ENCODE assay signal across 23 cellular contexts in genomic region chr19:42272535-42272897, GRCh38. TPM values are rescaled to one million over a fixed set of nuclear protein-coding genes. Genes with fewer than 3 reads are reported as not detected.
A peak's percentile ranks its signal among the peaks of the same experiment; 100 is the strongest.
DNase-seq lines count a peak whose midpoint lies in the region; ATAC-seq and TF ChIP-seq lines count a peak whose summit lies in the region.
"Had no signal": no experiment of that assay in that cellular context is flagged by ENCODE, and none has a peak within 500 bp of the region (broad histone marks: within the 10 kb centered on the region; RNA-seq: fewer than 3 reads in every experiment).

No MANE protein-coding gene starts in this region.

- no peaks in the 10 kb centered on the region for H3K9me3 Mint-ChIP-seq in activated naive CD8-positive, alpha-beta T cell treated with anti-CD3 and anti-CD28 coated beads, Interleukin-2, amount 10 ng/mL, durations not matched to agents 7 days and 5 days
- H3K9me3 Mint-ChIP-seq in activated naive CD8-positive, alpha-beta T cell treated with anti-CD3 and anti-CD28 coated beads, Interleukin-2, amount 50 U/mL, for 24 hours: no peaks in the 10 kb centered on the region
- H3K9me3 Mint-ChIP-seq in nephron progenitor cell (no peaks in the 10 kb centered on the region), type B pancreatic cell (no peaks in the 10 kb centered on the region)
- H3K9me3 Mint-ChIP-seq: CD4-positive, alpha-beta T cell; GM23338; IgD-negative memory B cell had no signal

- H3K4me3 Mint-ChIP-seq in activated naive CD8-positive, alpha-beta T cell treated with anti-CD3 and anti-CD28 coated beads, Interleukin-2, amount 10 ng/mL, durations not matched to agents 7 days and 5 days: no peak overlapping the region
- H3K4me3 Mint-ChIP-seq in activated naive CD8-positive, alpha-beta T cell treated with anti-CD3 and anti-CD28 coated beads, Interleukin-2, amount 50 U/mL, for 24 hours: no peak overlapping the region
- H3K4me3 Mint-ChIP-seq in nephron progenitor cell (no peak overlapping the region), type B pancreatic cell (no peak overlapping the region)
- H3K4me3 Mint-ChIP-seq: B cell; CD4-positive, alpha-beta T cell; GM23338; IgD-negative memory B cell had no signal

- H3K4me3 ChIP-seq in GM06990 (replicated peaks; ENCODE audit: low read depth, low read length) (no peak overlapping the region), spleen (no peak overlapping the region)
- H3K4me3 ChIP-seq: GM23338, Peyer's patch had no signal

- H3K9me3 ChIP-seq in spleen: no peaks in the 10 kb centered on the region
- H3K9me3 ChIP-seq: Caco-2, Peyer's patch had no signal

- H3K27ac ChIP-seq in spleen: peak overlapping the region in 1 of 8 donors; percentile 99

- H3K27me3 ChIP-seq in GM06990 (replicated peaks; ENCODE audit: control insufficient read depth, insufficient read depth, low read length) (no peaks in the 10 kb centered on the region), spleen (replicated peaks in 1 of 7) (no peaks in the 10 kb centered on the region)
- H3K27me3 ChIP-seq: Peyer's patch had no signal

- TF ChIP-seq CTCF in GM06990 (IDR thresholded peaks at IDR 0.05; ENCODE audit: insufficient read depth, low read length, poor library complexity, severe bottlenecking) (no peak), nephron progenitor cell (IDR thresholded peaks at IDR 0.05) (no peak), spleen (IDR thresholded peaks at IDR 0.05 in 8 of 11, conservative IDR thresholded peaks at IDR 0.05 in 3 of 11) (no peak), type B pancreatic cell (conservative IDR thresholded peaks at IDR 0.05) (no peak), GM10266 (IDR thresholded peaks at IDR 0.05; ENCODE audit: control insufficient read depth, insufficient read depth, low read depth, missing control alignments) (no peak)

- no peak overlapping the region for H3K27ac Mint-ChIP-seq in activated naive CD8-positive, alpha-beta T cell treated with anti-CD3 and anti-CD28 coated beads, Interleukin-2, amount 10 ng/mL, durations not matched to agents 7 days and 5 days
- no peak overlapping the region for H3K27ac Mint-ChIP-seq in activated naive CD8-positive, alpha-beta T cell treated with anti-CD3 and anti-CD28 coated beads, Interleukin-2, amount 50 U/mL, for 24 hours
- H3K27ac Mint-ChIP-seq in nephron progenitor cell (no peak overlapping the region), type B pancreatic cell (no peak overlapping the region)
- H3K27ac Mint-ChIP-seq: B cell; CD4-positive, alpha-beta T cell; GM23338; IgD-negative memory B cell had no signal

- TF ChIP-seq POLR2A in spleen (IDR thresholded peaks at IDR 0.05): no peak

- H3K36me3 ChIP-seq in GM06990 (ENCODE audit: control insufficient read depth, insufficient read depth, low read length): peaks cover 24% of the 10 kb centered on the region
- peaks cover 0 to 60% (median 33%) of the 10 kb centered on the region in 6 donors for H3K36me3 ChIP-seq in spleen

- peaks cover 21% of the 10 kb centered on the region for H3K36me3 Mint-ChIP-seq in activated naive CD8-positive, alpha-beta T cell treated with anti-CD3 and anti-CD28 coated beads, Interleukin-2, amount 10 ng/mL, durations not matched to agents 7 days and 5 days
- peaks cover 7% of the 10 kb centered on the region for H3K36me3 Mint-ChIP-seq in activated naive CD8-positive, alpha-beta T cell treated with anti-CD3 and anti-CD28 coated beads, Interleukin-2, amount 50 U/mL, for 24 hours (ENCODE audit: low read depth)
- H3K36me3 Mint-ChIP-seq in nephron progenitor cell (ENCODE audit: low read depth): peaks cover 14% of the 10 kb centered on the region
- peaks cover 3% of the 10 kb centered on the region for H3K36me3 Mint-ChIP-seq in type B pancreatic cell

- no peak for ATAC-seq in activated naive CD8-positive, alpha-beta T cell treated with anti-CD3 and anti-CD28 coated beads, Interleukin-2, amount 10 ng/mL, durations not matched to agents 7 days and 5 days (ENCODE audit: low read depth)
- no peak for ATAC-seq in activated naive CD8-positive, alpha-beta T cell treated with anti-CD3 and anti-CD28 coated beads, Interleukin-2, amount 50 U/mL, for 24 hours
- ATAC-seq: GM23338 had no signal

- 88 to 97% (median 90%) methylated on average over 4 to 9 of the region's 9 CpGs; no CpG with 5 or more reads in 1 of the 5 donors for WGBS in spleen, 5 donors

- peak; percentile 25 for DNase-seq in activated naive CD8-positive, alpha-beta T cell treated with anti-CD3 and anti-CD28 coated beads, Interleukin-2, amount 10 ng/mL, durations not matched to agents 7 days and 5 days
- DNase-seq in activated naive CD8-positive, alpha-beta T cell treated with anti-CD3 and anti-CD28 coated beads, Interleukin-2, amount 50 U/mL, for 24 hours: no peak
- DNase-seq in GM06990 (ENCODE audit: extremely low read depth, insufficient read length) (peak; percentile 1), nephron progenitor cell (peak; percentile 5), spleen (peak; percentile 77), type B pancreatic cell (ENCODE audit: extremely low spot score, unreplicated experiment) (no peak), GM10266 (ENCODE audit: extremely low spot score) (no peak), NCI-H187 (lab: John Stamatoyannopoulos, UW) (no peak)
- DNase-seq: Caco-2; CD4-positive, alpha-beta T cell; HCEC 1CT; Kasumi-1; MM.1S; NCI-H1092; NCI-H1436 treated with DMSO at 0.1 percent for 48 hours; NCI-H2029 treated with DMSO at 0.1 percent for 48 hours; NCI-H2171 treated with DMSO at 0.1 percent for 48 hours; NCI-H446 treated with DMSO at 0.1 percent for 48 hours; SHP77 treated with DMSO at 0.1 percent for 48 hours had no signal

- POLR2A ChIA-PET in activated naive CD8-positive, alpha-beta T cell treated with anti-CD3 and anti-CD28 coated beads, Interleukin-2, amount 10 ng/mL, durations not matched to agents 7 days and 5 days (lab: Charles Lee): no interaction called here

- H3K27me3 Mint-ChIP-seq in activated naive CD8-positive, alpha-beta T cell treated with anti-CD3 and anti-CD28 coated beads, Interleukin-2, amount 10 ng/mL, durations not matched to agents 7 days and 5 days: no peaks in the 10 kb centered on the region
- no peaks in the 10 kb centered on the region for H3K27me3 Mint-ChIP-seq in activated naive CD8-positive, alpha-beta T cell treated with anti-CD3 and anti-CD28 coated beads, Interleukin-2, amount 50 U/mL, for 24 hours
- H3K27me3 Mint-ChIP-seq in nephron progenitor cell (ENCODE audit: low read depth, poor library complexity) (no peaks in the 10 kb centered on the region), type B pancreatic cell (no peaks in the 10 kb centered on the region)
- H3K27me3 Mint-ChIP-seq: B cell; CD4-positive, alpha-beta T cell; IgD-negative memory B cell had no signal

- peaks cover 49 to 86% (median 73%) of the 10 kb centered on the region in 6 donors for H3K4me1 ChIP-seq in spleen

- intact Hi-C loops in spleen (cut with DNase I; ENCODE audit: low total_unique reads): no loop called here

- H3K4me1 Mint-ChIP-seq in activated naive CD8-positive, alpha-beta T cell treated with anti-CD3 and anti-CD28 coated beads, Interleukin-2, amount 10 ng/mL, durations not matched to agents 7 days and 5 days: peaks cover 49% of the 10 kb centered on the region
- H3K4me1 Mint-ChIP-seq in activated naive CD8-positive, alpha-beta T cell treated with anti-CD3 and anti-CD28 coated beads, Interleukin-2, amount 50 U/mL, for 24 hours: peaks cover 47% of the 10 kb centered on the region
- H3K4me1 Mint-ChIP-seq in nephron progenitor cell (peaks cover 16% of the 10 kb centered on the region), type B pancreatic cell (ENCODE audit: unreplicated experiment) (peaks cover 33% of the 10 kb centered on the region)

RNA-seq across cellular contexts. Expression of gene CIC, which starts 3.5 kb away (rescaled TPM):
- 10 to 100 TPM; 84.4 to 92.2 TPM for total RNA-seq in activated naive CD8-positive, alpha-beta T cell treated with anti-CD3 and anti-CD28 coated beads, Interleukin-2, amount 10 ng/mL, durations not matched to agents 7 days and 5 days
- total RNA-seq in spleen: 100 to 1,000 TPM in 1 of 7 donors, 10 to 100 TPM in 6; 63.8 to 100 (median 76.7) TPM
- 10 to 100 TPM; 12.5 to 43.6 (median 16.8) TPM for polyA plus RNA-seq in spleen
- total RNA-seq in type B pancreatic cell (ENCODE audit: low replicate concordance): 44.8 and 70.3 TPM in 2 replicates

RNA-seq across cellular contexts. Expression of gene ERF, which starts 17.6 kb away (rescaled TPM):
- total RNA-seq in activated naive CD8-positive, alpha-beta T cell treated with anti-CD3 and anti-CD28 coated beads, Interleukin-2, amount 10 ng/mL, durations not matched to agents 7 days and 5 days: 10 to 100 TPM; 51.1 to 57.5 TPM
- total RNA-seq in spleen: 10 to 100 TPM; 36.8 to 73.1 (median 56.4) TPM
- polyA plus RNA-seq in spleen: 10 to 100 TPM; 13.5 to 49.7 (median 17.7) TPM
- 54.9 and 78.9 TPM in 2 replicates for total RNA-seq in type B pancreatic cell (ENCODE audit: low replicate concordance)

RNA-seq across cellular contexts. Expression of gene PRR19, which starts 29.4 kb away (rescaled TPM):
- under 1 TPM in 1 of 2 experiments, not detected in 1; 0.57 TPM for total RNA-seq in activated naive CD8-positive, alpha-beta T cell treated with anti-CD3 and anti-CD28 coated beads, Interleukin-2, amount 10 ng/mL, durations not matched to agents 7 days and 5 days
- total RNA-seq in spleen (1 to 10 TPM in 2 of 7 donors, under 1 TPM in 3, not detected in 2; 0.46 to 1.2 (median 0.60) TPM), type B pancreatic cell (ENCODE audit: low replicate concordance) (2.2 and 2.4 TPM in 2 replicates)
- under 1 TPM; 0.33 to 0.61 (median 0.49) TPM for polyA plus RNA-seq in spleen

RNA-seq across cellular contexts. Expression of gene PAFAH1B3, which starts 29.9 kb away (rescaled TPM):
- 10 to 100 TPM; 36.2 to 41.1 TPM for total RNA-seq in activated naive CD8-positive, alpha-beta T cell treated with anti-CD3 and anti-CD28 coated beads, Interleukin-2, amount 10 ng/mL, durations not matched to agents 7 days and 5 days
- total RNA-seq in spleen (10 to 100 TPM; 13.7 to 20.3 (median 15.5) TPM), type B pancreatic cell (ENCODE audit: low replicate concordance) (50.3 and 97.4 TPM in 2 replicates)
- polyA plus RNA-seq in spleen: 10 to 100 TPM; 24.3 to 34.3 (median 29.9) TPM

RNA-seq across cellular contexts. Expression of gene GSK3A, which starts 30.1 kb away (rescaled TPM):
- total RNA-seq in activated naive CD8-positive, alpha-beta T cell treated with anti-CD3 and anti-CD28 coated beads, Interleukin-2, amount 10 ng/mL, durations not matched to agents 7 days and 5 days: 10 to 100 TPM; 41.0 to 42.2 TPM
- total RNA-seq in spleen (10 to 100 TPM; 20.8 to 33.1 (median 31.1) TPM), type B pancreatic cell (ENCODE audit: low replicate concordance) (43.5 and 49.1 TPM in 2 replicates)
- polyA plus RNA-seq in spleen: 10 to 100 TPM; 22.7 to 39.3 (median 26.4) TPM

Comparison
In these comparisons a context has a peak if more than half of its experiments do, and no peak if none do; other contexts are left out.
1. DNase-seq: peak in activated naive CD8-positive, alpha-beta T cell treated with anti-CD3 and anti-CD28 coated beads, Interleukin-2, amount 10 ng/mL, durations not matched to agents 7 days and 5 days (single experiment), GM06990 (single experiment), nephron progenitor cell (single experiment) and spleen (single experiment); none in activated naive CD8-positive, alpha-beta T cell treated with anti-CD3 and anti-CD28 coated beads, Interleukin-2, amount 50 U/mL, for 24 hours (single experiment), type B pancreatic cell (single experiment), GM10266 (single experiment) and NCI-H187 (0 of 2).